In genomic region chr6:111591370-111591900, GRCh38 we compare ENCODE assay signal across 9 cellular contexts. TPM values are rescaled to one million over a fixed set of nuclear protein-coding genes. Genes with fewer than 3 reads are reported as not detected.
DNase-seq lines count a peak whose midpoint lies in the region; ATAC-seq and TF ChIP-seq lines count a peak whose summit lies in the region.
"Had no signal": no experiment of that assay in that cellular context is flagged by ENCODE, and none has a peak within 500 bp of the region (broad histone marks: within the 10 kb centered on the region; RNA-seq: fewer than 3 reads in every experiment).

No MANE protein-coding gene starts in this region.

- in situ Hi-C loops in HAP-1 (cut with MboI; ENCODE audit: low sequenced_read_pairs) (no loop called here), G401 (cut with HindIII; ENCODE audit: low sequenced_read_pairs) (no loop called here)

- no peaks in the 10 kb centered on the region for H3K9me3 ChIP-seq in HEK293 (ENCODE audit: control insufficient read depth, insufficient read depth, low read depth, low read length)
- H3K9me3 ChIP-seq in T-helper 17 cell (ENCODE audit: control insufficient read depth, low read length, poor library complexity, severe bottlenecking) = no peaks in the 10 kb centered on the region
- H3K9me3 ChIP-seq in left ventricle myocardium inferior (replicated peaks) = no peaks in the 10 kb centered on the region
- no peaks in the 10 kb centered on the region for H3K9me3 ChIP-seq in stomach smooth muscle (ENCODE audit: control insufficient read depth in 2 of 2, low read length in 2 of 2)
- no peaks in the 10 kb centered on the region for H3K9me3 ChIP-seq in HAP-1

- peaks cover 13% of the 10 kb centered on the region for H3K36me3 Mint-ChIP-seq in T-helper 17 cell (ENCODE audit: low read depth)

- TF ChIP-seq CTCF in HEK293 (tag by site-specific recombination; IDR thresholded peaks at IDR 0.05) (no peak), left ventricle myocardium inferior (IDR thresholded peaks at IDR 0.05; ENCODE audit: borderline replicate concordance) (no peak)

- no peak overlapping the region for H3K4me3 ChIP-seq in HEK293 (ENCODE audit: low read depth, low read length)
- H3K4me3 ChIP-seq in left ventricle myocardium inferior = no peak overlapping the region
- H3K4me3 ChIP-seq in stomach smooth muscle (ENCODE audit: low read length in 2 of 2) = peak overlapping the region in 1 of 2 donors; percentile 47
- no peak overlapping the region for H3K4me3 ChIP-seq in HAP-1

- H3K36me3 ChIP-seq in HEK293 (ENCODE audit: control insufficient read depth in 2 of 2, insufficient read depth in 1 of 2, low read length in 2 of 2) = peaks cover 0 to 4% of the 10 kb centered on the region in 2 experiments; a peak in 1 of 3 replicates
- peaks cover 12% of the 10 kb centered on the region for H3K36me3 ChIP-seq in left ventricle myocardium inferior
- no peaks in the 10 kb centered on the region for H3K36me3 ChIP-seq in stomach smooth muscle (ENCODE audit: control insufficient read depth in 2 of 2, insufficient read depth in 2 of 2, low read length in 2 of 2)
- peaks cover 13% of the 10 kb centered on the region for H3K36me3 ChIP-seq in HAP-1 (replicated peaks)

- H3K27ac ChIP-seq in HEK293 (ENCODE audit: extremely low read depth, low read depth, low read length) (peak overlapping the region; percentile 56), left ventricle myocardium inferior (replicated peaks) (peak overlapping the region; percentile 57), stomach smooth muscle (ENCODE audit: low read length) (peak overlapping the region; percentile 75)

- peak overlapping the region; percentile 39 for H3K27ac Mint-ChIP-seq in T-helper 17 cell
- H3K27ac Mint-ChIP-seq: activated naive CD8-positive, alpha-beta T cell had no signal

- peaks cover 24% of the 10 kb centered on the region for H3K4me1 ChIP-seq in HEK293 (ENCODE audit: control insufficient read depth, insufficient read depth, low read length)
- H3K4me1 ChIP-seq in left ventricle myocardium inferior = peaks cover 56% of the 10 kb centered on the region
- H3K4me1 ChIP-seq in stomach smooth muscle (ENCODE audit: control insufficient read depth, insufficient read depth, low read length) = peaks cover 32% of the 10 kb centered on the region
- H3K4me1 ChIP-seq in HAP-1 = peaks cover 20% of the 10 kb centered on the region

- POLR2A ChIA-PET in HEK293 (lab: Yijun Ruan, JAX) = interaction anchor here (0.6 to 1.8 kb wide), 6 partner anchors 9 to 110 kb away, joined by 3 to 11 read pairs (median 4); partner anchors contain the start of genes REV3L and TRAF3IP2

- H3K27me3 ChIP-seq in left ventricle myocardium inferior (ENCODE audit: low read depth) = no peaks in the 10 kb centered on the region
- no peaks in the 10 kb centered on the region for H3K27me3 ChIP-seq in stomach smooth muscle (ENCODE audit: control insufficient read depth in 1 of 2, insufficient read depth in 2 of 2, low read length in 2 of 2)
- no peaks in the 10 kb centered on the region for H3K27me3 ChIP-seq in HAP-1 (ENCODE audit: low read depth)

- no peak overlapping the region for H3K4me3 Mint-ChIP-seq in T-helper 17 cell
- H3K4me3 Mint-ChIP-seq: activated naive CD8-positive, alpha-beta T cell had no signal

- CTCF ChIA-PET in HEK293 (lab: Yijun Ruan, JAX) = interaction anchor here (0.9 kb wide), 1 partner anchor 277 kb away, joined by 3 read pairs; no protein-coding TSS in a partner anchor

- H3K27me3 Mint-ChIP-seq in T-helper 17 cell = no peaks in the 10 kb centered on the region
- H3K27me3 Mint-ChIP-seq: activated naive CD8-positive, alpha-beta T cell had no signal

- ATAC-seq in T-helper 17 cell (no peak), HG03097 (IDR thresholded peaks at IDR 0.05; ENCODE audit: low FRiP score, unreplicated experiment) (no peak), GM19397 (IDR thresholded peaks at IDR 0.05; ENCODE audit: unreplicated experiment) (no peak)

- DNase-seq in T-helper 17 cell = no peak
- peak; percentile 70 for DNase-seq in left ventricle myocardium inferior
- DNase-seq in HAP-1 (ENCODE audit: low spot score in 2 of 2) = no peak
- DNase-seq in G401 (ENCODE audit: low spot score) = no peak

- peak overlapping the region in 1 of 2 donors; percentile 46 for H3K9ac ChIP-seq in stomach smooth muscle (ENCODE audit: low read length in 2 of 2)

- intact Hi-C loops in left ventricle myocardium inferior (cut with micrococcal nuclease) = no loop called here

- H3K4me1 Mint-ChIP-seq in T-helper 17 cell = peaks cover 42% of the 10 kb centered on the region

TF ChIP-seq in HEK293, 187 proteins besides CTCF, POLR2A, EP300 and RAD21 (continues in another document):
- TF ChIP-seq ZSCAN5A (tag by site-specific recombination; IDR thresholded peaks at IDR 0.05) = no peak
- TF ChIP-seq, protein P1, sequence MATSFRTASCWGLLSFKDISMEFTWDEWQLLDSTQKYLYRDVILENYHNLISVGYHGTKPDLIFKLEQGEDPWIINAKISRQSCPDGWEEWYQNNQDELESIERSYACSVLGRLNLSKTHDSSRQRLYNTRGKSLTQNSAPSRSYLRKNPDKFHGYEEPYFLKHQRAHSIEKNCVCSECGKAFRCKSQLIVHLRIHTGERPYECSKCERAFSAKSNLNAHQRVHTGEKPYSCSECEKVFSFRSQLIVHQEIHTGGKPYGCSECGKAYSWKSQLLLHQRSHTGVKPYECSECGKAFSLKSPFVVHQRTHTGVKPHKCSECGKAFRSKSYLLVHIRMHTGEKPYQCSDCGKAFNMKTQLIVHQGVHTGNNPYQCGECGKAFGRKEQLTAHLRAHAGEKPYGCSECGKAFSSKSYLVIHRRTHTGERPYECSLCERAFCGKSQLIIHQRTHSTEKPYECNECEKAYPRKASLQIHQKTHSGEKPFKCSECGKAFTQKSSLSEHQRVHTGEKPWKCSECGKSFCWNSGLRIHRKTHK (tag by site-specific recombination; IDR thresholded peaks at IDR 0.05) = no peak
- peak; percentile 87 for TF ChIP-seq ZNF843 (tag by site-specific recombination; IDR thresholded peaks at IDR 0.05)
- 0 out of 2 replicates have a peak, but pooled peaks have one; percentile 13 for TF ChIP-seq KLF7 (tag by site-specific recombination; IDR thresholded peaks at IDR 0.05; ENCODE audit: borderline replicate concordance)
- no peak for TF ChIP-seq ZNF16 (tag by site-specific recombination; IDR thresholded peaks at IDR 0.05; ENCODE audit: low read depth)
- no peak; the same call in 1 of the 2 replicates for TF ChIP-seq ZNF449 (tag by site-specific recombination; IDR thresholded peaks at IDR 0.05)
- TF ChIP-seq ZNF423 (tag by site-specific recombination; IDR thresholded peaks at IDR 0.05) = no peak
- TF ChIP-seq, protein P2, sequence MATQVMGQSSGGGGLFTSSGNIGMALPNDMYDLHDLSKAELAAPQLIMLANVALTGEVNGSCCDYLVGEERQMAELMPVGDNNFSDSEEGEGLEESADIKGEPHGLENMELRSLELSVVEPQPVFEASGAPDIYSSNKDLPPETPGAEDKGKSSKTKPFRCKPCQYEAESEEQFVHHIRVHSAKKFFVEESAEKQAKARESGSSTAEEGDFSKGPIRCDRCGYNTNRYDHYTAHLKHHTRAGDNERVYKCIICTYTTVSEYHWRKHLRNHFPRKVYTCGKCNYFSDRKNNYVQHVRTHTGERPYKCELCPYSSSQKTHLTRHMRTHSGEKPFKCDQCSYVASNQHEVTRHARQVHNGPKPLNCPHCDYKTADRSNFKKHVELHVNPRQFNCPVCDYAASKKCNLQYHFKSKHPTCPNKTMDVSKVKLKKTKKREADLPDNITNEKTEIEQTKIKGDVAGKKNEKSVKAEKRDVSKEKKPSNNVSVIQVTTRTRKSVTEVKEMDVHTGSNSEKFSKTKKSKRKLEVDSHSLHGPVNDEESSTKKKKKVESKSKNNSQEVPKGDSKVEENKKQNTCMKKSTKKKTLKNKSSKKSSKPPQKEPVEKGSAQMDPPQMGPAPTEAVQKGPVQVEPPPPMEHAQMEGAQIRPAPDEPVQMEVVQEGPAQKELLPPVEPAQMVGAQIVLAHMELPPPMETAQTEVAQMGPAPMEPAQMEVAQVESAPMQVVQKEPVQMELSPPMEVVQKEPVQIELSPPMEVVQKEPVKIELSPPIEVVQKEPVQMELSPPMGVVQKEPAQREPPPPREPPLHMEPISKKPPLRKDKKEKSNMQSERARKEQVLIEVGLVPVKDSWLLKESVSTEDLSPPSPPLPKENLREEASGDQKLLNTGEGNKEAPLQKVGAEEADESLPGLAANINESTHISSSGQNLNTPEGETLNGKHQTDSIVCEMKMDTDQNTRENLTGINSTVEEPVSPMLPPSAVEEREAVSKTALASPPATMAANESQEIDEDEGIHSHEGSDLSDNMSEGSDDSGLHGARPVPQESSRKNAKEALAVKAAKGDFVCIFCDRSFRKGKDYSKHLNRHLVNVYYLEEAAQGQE (tag by site-specific recombination; IDR thresholded peaks at IDR 0.05) = no peak
- TF ChIP-seq HOXA7 (CRISPR knock-in tag; IDR thresholded peaks at IDR 0.05; ENCODE audit: borderline replicate concordance) = no peak
- TF ChIP-seq WT1 (tag by site-specific recombination; IDR thresholded peaks at IDR 0.05) = 0 out of 2 replicates have a peak, but pooled peaks have one; percentile 28
- TF ChIP-seq MEIS1 (CRISPR knock-in tag; IDR thresholded peaks at IDR 0.05; ENCODE audit: borderline replicate concordance) = no peak

RNA-seq across cellular contexts. Expression of gene TRAF3IP2, which starts 14.2 kb away (rescaled TPM):
- 10 to 100 TPM; 19.9 to 33.5 TPM for total RNA-seq in T-helper 17 cell
- 10.6 TPM for total RNA-seq in left ventricle myocardium inferior
- total RNA-seq in G401 (2014; rRNA removed; shearing (Covaris generic)) = 21.8 and 22.4 TPM in 2 replicates
